ENCODE assay signal across 1 cellular context in the genomic region with DNA sequence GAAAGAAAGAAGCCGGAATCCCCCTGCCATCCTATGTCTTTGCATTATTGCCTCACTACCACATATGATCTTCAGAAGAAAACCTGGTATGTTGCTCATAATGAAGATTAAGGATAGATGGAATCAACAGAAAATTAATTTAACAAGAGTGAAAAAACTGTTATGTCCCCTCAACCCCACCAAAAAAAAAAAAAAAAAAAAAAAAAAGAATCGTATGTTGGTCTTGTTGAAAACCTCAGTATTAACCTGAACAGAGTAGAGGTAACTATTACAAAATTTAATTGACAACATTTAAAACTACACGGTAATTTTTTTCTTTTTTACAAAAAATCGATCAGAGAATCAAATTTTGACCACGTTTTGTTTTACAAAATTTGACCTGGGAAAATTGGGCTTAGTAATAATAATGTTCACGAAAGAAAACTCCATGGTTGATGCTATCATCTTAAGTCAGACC.
TF ChIP-seq lines count a peak whose summit lies in the region.

No MANE protein-coding gene starts in this region.

TF ChIP-seq in WTC11, 78 proteins besides CTCF, POLR2A, EP300 and RAD21 (continued from another document):
- TF ChIP-seq E2F1 (CRISPR knock-in tag; IDR thresholded peaks at IDR 0.05): no peak
- TF ChIP-seq, protein P1, sequence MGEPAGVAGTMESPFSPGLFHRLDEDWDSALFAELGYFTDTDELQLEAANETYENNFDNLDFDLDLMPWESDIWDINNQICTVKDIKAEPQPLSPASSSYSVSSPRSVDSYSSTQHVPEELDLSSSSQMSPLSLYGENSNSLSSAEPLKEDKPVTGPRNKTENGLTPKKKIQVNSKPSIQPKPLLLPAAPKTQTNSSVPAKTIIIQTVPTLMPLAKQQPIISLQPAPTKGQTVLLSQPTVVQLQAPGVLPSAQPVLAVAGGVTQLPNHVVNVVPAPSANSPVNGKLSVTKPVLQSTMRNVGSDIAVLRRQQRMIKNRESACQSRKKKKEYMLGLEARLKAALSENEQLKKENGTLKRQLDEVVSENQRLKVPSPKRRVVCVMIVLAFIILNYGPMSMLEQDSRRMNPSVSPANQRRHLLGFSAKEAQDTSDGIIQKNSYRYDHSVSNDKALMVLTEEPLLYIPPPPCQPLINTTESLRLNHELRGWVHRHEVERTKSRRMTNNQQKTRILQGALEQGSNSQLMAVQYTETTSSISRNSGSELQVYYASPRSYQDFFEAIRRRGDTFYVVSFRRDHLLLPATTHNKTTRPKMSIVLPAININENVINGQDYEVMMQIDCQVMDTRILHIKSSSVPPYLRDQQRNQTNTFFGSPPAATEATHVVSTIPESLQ (CRISPR knock-in tag; IDR thresholded peaks at IDR 0.05): no peak
- TF ChIP-seq ZNF425 (CRISPR knock-in tag; conservative IDR thresholded peaks at IDR 0.05): no peak
- no peak for TF ChIP-seq GRHL2 (CRISPR knock-in tag; IDR thresholded peaks at IDR 0.05; ENCODE audit: insufficient replicate concordance, severe bottlenecking)
